In genomic region chr3:198061119-198062067, GRCh38 we compare ENCODE assay signal across 20 cellular contexts.
"Had no signal": no experiment of that assay in that cellular context is flagged by ENCODE, and none has a peak within 500 bp of the region (broad histone marks: within the 10 kb centered on the region; RNA-seq: fewer than 3 reads in every experiment).

No MANE protein-coding gene starts in this region.

- H3K9me3 Mint-ChIP-seq: type B pancreatic cell had no signal

- H3K27ac ChIP-seq: foreskin keratinocyte, hepatocyte, pancreas, suprapubic skin, thyroid gland had no signal

- H3K4me3 Mint-ChIP-seq: endodermal cell, naive B cell, nephron, type B pancreatic cell had no signal

- H3K4me1 Mint-ChIP-seq: endodermal cell, nephron had no signal

- H3K36me3 ChIP-seq: pancreas, suprapubic skin, thyroid gland had no signal

- H3K36me3 Mint-ChIP-seq: type B pancreatic cell had no signal

- H3K9me3 ChIP-seq: pancreas, suprapubic skin, thyroid gland had no signal

- H3K4me3 ChIP-seq: hepatocyte, pancreas, smooth muscle cell, suprapubic skin, thyroid gland had no signal

- ATAC-seq: foreskin keratinocyte; left cardiac atrium; left ventricle myocardium superior; pancreas; right cardiac atrium; stimulated activated naive CD8-positive, alpha-beta T cell treated with anti-CD3 and anti-CD28 coated beads, Interleukin-15, Interleukin-2, amounts not matched to agents 100 U/mL and 50 U/mL, for 24 hours had no signal

- H3K27me3 ChIP-seq: thyroid gland had no signal

- H3K4me1 ChIP-seq: foreskin keratinocyte, pancreas, suprapubic skin, thyroid gland had no signal

- H3K27ac Mint-ChIP-seq: endodermal cell, nephron, progenitor cell of endocrine pancreas, type B pancreatic cell had no signal

- DNase-seq: effector CD4-positive, alpha-beta T cell; endodermal cell; foreskin keratinocyte; kidney; left cardiac atrium; left ventricle myocardium superior; mesendoderm; naive B cell; occipital lobe; pancreas; right cardiac atrium; stimulated activated CD4-positive, alpha-beta T cell treated with anti-CD3 and anti-CD28 coated beads, Interleukin-2, amount 100 ng/mL, for 48 hours; stimulated activated naive CD8-positive, alpha-beta T cell treated with anti-CD3 and anti-CD28 coated beads, Interleukin-15, Interleukin-2, amounts not matched to agents 100 U/mL and 50 U/mL, for 24 hours; thyroid gland had no signal
